Comparison of ENCODE assay signal across 1 cellular context in the genomic region with DNA sequence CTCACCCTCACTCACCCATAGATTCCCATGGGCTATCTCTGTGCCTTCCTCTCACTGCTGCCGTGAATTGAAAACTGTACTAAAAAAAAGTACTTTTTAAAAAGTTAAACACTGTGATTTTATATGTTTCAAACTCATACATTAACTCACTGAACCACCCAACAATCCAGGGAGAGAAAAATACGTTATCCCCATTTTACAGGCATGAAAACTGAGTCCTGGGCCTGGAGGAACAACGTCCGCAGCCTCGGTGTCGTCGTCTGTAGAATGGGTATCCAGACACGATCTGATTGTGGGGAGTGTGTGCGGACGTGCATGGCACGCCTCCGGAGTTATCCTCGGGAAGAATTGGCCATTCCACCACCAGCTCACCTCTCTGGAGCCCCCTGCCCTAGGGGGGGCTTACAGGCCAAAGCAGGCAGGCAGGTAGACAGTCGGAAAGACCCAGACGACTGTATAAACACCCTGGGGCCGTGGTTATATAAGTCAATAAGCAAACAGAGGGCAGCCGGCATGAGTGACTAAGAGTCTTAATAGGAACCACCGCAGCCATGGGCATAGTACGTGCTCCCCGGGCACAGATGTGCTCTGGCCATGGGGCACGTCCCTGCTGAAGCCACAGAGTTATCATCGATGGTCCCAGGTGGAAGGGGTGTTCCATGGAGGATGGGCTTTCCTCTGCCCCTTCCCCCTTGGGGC.
TF ChIP-seq lines count a peak whose summit lies in the region.

No MANE protein-coding gene starts in this region.

TF ChIP-seq in HepG2, 621 proteins besides CTCF, POLR2A, EP300 and RAD21 (continued from another document):
- TF ChIP-seq, protein P1, sequence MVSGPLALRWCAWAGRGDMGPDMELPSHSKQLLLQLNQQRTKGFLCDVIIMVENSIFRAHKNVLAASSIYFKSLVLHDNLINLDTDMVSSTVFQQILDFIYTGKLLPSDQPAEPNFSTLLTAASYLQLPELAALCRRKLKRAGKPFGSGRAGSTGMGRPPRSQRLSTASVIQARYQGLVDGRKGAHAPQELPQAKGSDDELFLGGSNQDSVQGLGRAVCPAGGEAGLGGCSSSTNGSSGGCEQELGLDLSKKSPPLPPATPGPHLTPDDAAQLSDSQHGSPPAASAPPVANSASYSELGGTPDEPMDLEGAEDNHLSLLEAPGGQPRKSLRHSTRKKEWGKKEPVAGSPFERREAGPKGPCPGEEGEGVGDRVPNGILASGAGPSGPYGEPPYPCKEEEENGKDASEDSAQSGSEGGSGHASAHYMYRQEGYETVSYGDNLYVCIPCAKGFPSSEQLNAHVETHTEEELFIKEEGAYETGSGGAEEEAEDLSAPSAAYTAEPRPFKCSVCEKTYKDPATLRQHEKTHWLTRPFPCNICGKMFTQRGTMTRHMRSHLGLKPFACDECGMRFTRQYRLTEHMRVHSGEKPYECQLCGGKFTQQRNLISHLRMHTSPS (CRISPR knock-in tag; IDR thresholded peaks at IDR 0.05; ENCODE audit: low read depth) = peak; percentile 96; the same call in 1 of the 2 replicates
- 0 out of 2 replicates have a peak, but pooled peaks have one; percentile 20 for TF ChIP-seq KDM5B (CRISPR knock-in tag; IDR thresholded peaks at IDR 0.05; ENCODE audit: borderline replicate concordance)
- TF ChIP-seq KLF11 (CRISPR knock-in tag; IDR thresholded peaks at IDR 0.05) = no peak
- peak; percentile 93 for TF ChIP-seq KDM1A (CRISPR knock-in tag; IDR thresholded peaks at IDR 0.05)
- TF ChIP-seq ZFP82 (CRISPR knock-in tag; IDR thresholded peaks at IDR 0.05; ENCODE audit: borderline replicate concordance) = no peak
- no peak for TF ChIP-seq LCORL (IDR thresholded peaks at IDR 0.05)
- peak; percentile 30; the same call in 1 of the 2 replicates for TF ChIP-seq LCORL (CRISPR knock-in tag; IDR thresholded peaks at IDR 0.05)
- peak; percentile 94 for TF ChIP-seq SKI (IDR thresholded peaks at IDR 0.05; ENCODE audit: partially characterized antibody)
- TF ChIP-seq SAP130 (CRISPR knock-in tag; IDR thresholded peaks at IDR 0.05; ENCODE audit: low read depth) = peak; percentile 58; the same call in 1 of the 2 replicates
- TF ChIP-seq RNF2 (conservative IDR thresholded peaks at IDR 0.05; ENCODE audit: low read depth) = no peak
- peak; percentile 36; the same call in 1 of the 2 replicates for TF ChIP-seq RXRA (CRISPR knock-in tag; IDR thresholded peaks at IDR 0.05)
- TF ChIP-seq PCBP1 (IDR thresholded peaks at IDR 0.05; ENCODE audit: borderline replicate concordance, low read depth, low read length) = no peak
- TF ChIP-seq, protein P2, sequence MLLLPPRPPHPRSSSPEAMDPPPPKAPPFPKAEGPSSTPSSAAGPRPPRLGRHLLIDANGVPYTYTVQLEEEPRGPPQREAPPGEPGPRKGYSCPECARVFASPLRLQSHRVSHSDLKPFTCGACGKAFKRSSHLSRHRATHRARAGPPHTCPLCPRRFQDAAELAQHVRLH (CRISPR knock-in tag; IDR thresholded peaks at IDR 0.05; ENCODE audit: borderline replicate concordance, low read depth) = 0 out of 2 replicates have a peak, but pooled peaks have one; percentile 29
- TF ChIP-seq ADNP (CRISPR knock-in tag; IDR thresholded peaks at IDR 0.05) = peak; percentile 88
- TF ChIP-seq, protein P3, sequence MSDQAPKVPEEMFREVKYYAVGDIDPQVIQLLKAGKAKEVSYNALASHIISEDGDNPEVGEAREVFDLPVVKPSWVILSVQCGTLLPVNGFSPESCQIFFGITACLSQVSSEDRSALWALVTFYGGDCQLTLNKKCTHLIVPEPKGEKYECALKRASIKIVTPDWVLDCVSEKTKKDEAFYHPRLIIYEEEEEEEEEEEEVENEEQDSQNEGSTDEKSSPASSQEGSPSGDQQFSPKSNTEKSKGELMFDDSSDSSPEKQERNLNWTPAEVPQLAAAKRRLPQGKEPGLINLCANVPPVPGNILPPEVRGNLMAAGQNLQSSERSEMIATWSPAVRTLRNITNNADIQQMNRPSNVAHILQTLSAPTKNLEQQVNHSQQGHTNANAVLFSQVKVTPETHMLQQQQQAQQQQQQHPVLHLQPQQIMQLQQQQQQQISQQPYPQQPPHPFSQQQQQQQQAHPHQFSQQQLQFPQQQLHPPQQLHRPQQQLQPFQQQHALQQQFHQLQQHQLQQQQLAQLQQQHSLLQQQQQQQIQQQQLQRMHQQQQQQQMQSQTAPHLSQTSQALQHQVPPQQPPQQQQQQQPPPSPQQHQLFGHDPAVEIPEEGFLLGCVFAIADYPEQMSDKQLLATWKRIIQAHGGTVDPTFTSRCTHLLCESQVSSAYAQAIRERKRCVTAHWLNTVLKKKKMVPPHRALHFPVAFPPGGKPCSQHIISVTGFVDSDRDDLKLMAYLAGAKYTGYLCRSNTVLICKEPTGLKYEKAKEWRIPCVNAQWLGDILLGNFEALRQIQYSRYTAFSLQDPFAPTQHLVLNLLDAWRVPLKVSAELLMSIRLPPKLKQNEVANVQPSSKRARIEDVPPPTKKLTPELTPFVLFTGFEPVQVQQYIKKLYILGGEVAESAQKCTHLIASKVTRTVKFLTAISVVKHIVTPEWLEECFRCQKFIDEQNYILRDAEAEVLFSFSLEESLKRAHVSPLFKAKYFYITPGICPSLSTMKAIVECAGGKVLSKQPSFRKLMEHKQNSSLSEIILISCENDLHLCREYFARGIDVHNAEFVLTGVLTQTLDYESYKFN (CRISPR knock-in tag; conservative IDR thresholded peaks at IDR 0.05) = peak; percentile 30
- no peak for TF ChIP-seq ZNF558 (CRISPR knock-in tag; IDR thresholded peaks at IDR 0.05; ENCODE audit: borderline replicate concordance)
- TF ChIP-seq PHF21A (CRISPR knock-in tag; IDR thresholded peaks at IDR 0.05) = peak; percentile 21; the same call in 1 of the 2 replicates
- TF ChIP-seq BCL6 (CRISPR knock-in tag; IDR thresholded peaks at IDR 0.05) = peak; percentile 56; the same call in 1 of the 2 replicates
- peak; percentile 79 for TF ChIP-seq RARA (CRISPR knock-in tag; IDR thresholded peaks at IDR 0.05)
- 0 out of 2 replicates have a peak, but pooled peaks have one; percentile 18 for TF ChIP-seq SALL1 (CRISPR knock-in tag; IDR thresholded peaks at IDR 0.05)
- no peak for TF ChIP-seq BORCS8-MEF2B (CRISPR knock-in tag; IDR thresholded peaks at IDR 0.05)
- TF ChIP-seq ZNF460 (CRISPR knock-in tag; IDR thresholded peaks at IDR 0.05; ENCODE audit: borderline replicate concordance) = no peak
- TF ChIP-seq NR2C2 (CRISPR knock-in tag; IDR thresholded peaks at IDR 0.05; ENCODE audit: borderline replicate concordance) = no peak
- TF ChIP-seq, protein P4, sequence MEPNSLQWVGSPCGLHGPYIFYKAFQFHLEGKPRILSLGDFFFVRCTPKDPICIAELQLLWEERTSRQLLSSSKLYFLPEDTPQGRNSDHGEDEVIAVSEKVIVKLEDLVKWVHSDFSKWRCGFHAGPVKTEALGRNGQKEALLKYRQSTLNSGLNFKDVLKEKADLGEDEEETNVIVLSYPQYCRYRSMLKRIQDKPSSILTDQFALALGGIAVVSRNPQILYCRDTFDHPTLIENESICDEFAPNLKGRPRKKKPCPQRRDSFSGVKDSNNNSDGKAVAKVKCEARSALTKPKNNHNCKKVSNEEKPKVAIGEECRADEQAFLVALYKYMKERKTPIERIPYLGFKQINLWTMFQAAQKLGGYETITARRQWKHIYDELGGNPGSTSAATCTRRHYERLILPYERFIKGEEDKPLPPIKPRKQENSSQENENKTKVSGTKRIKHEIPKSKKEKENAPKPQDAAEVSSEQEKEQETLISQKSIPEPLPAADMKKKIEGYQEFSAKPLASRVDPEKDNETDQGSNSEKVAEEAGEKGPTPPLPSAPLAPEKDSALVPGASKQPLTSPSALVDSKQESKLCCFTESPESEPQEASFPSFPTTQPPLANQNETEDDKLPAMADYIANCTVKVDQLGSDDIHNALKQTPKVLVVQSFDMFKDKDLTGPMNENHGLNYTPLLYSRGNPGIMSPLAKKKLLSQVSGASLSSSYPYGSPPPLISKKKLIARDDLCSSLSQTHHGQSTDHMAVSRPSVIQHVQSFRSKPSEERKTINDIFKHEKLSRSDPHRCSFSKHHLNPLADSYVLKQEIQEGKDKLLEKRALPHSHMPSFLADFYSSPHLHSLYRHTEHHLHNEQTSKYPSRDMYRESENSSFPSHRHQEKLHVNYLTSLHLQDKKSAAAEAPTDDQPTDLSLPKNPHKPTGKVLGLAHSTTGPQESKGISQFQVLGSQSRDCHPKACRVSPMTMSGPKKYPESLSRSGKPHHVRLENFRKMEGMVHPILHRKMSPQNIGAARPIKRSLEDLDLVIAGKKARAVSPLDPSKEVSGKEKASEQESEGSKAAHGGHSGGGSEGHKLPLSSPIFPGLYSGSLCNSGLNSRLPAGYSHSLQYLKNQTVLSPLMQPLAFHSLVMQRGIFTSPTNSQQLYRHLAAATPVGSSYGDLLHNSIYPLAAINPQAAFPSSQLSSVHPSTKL (CRISPR knock-in tag; IDR thresholded peaks at IDR 0.05) = peak; percentile 38; the same call in 1 of the 2 replicates
- TF ChIP-seq, protein P5, sequence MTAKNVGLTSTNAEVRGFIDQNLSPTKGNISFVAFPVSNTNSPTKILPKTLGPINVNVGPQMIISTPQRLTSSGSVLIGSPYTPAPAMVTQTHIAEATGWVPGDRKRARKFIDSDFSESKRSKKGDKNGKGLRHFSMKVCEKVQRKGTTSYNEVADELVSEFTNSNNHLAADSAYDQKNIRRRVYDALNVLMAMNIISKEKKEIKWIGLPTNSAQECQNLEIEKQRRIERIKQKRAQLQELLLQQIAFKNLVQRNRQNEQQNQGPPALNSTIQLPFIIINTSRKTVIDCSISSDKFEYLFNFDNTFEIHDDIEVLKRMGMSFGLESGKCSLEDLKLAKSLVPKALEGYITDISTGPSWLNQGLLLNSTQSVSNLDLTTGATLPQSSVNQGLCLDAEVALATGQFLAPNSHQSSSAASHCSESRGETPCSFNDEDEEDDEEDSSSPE (CRISPR knock-in tag; IDR thresholded peaks at IDR 0.05) = no peak
- peak; percentile 67; the same call in 1 of the 2 replicates for TF ChIP-seq FOXA3 (CRISPR knock-in tag; IDR thresholded peaks at IDR 0.05)
- TF ChIP-seq, protein P6, sequence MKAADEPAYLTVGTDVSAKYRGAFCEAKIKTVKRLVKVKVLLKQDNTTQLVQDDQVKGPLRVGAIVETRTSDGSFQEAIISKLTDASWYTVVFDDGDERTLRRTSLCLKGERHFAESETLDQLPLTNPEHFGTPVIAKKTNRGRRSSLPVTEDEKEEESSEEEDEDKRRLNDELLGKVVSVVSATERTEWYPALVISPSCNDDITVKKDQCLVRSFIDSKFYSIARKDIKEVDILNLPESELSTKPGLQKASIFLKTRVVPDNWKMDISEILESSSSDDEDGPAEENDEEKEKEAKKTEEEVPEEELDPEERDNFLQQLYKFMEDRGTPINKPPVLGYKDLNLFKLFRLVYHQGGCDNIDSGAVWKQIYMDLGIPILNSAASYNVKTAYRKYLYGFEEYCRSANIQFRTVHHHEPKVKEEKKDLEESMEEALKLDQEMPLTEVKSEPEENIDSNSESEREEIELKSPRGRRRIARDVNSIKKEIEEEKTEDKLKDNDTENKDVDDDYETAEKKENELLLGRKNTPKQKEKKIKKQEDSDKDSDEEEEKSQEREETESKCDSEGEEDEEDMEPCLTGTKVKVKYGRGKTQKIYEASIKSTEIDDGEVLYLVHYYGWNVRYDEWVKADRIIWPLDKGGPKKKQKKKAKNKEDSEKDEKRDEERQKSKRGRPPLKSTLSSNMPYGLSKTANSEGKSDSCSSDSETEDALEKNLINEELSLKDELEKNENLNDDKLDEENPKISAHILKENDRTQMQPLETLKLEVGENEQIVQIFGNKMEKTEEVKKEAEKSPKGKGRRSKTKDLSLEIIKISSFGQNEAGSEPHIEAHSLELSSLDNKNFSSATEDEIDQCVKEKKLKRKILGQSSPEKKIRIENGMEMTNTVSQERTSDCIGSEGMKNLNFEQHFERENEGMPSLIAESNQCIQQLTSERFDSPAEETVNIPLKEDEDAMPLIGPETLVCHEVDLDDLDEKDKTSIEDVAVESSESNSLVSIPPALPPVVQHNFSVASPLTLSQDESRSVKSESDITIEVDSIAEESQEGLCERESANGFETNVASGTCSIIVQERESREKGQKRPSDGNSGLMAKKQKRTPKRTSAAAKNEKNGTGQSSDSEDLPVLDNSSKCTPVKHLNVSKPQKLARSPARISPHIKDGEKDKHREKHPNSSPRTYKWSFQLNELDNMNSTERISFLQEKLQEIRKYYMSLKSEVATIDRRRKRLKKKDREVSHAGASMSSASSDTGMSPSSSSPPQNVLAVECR (CRISPR knock-in tag; IDR thresholded peaks at IDR 0.05; ENCODE audit: borderline replicate concordance) = no peak
- peak; percentile 7 for TF ChIP-seq TEAD3 (CRISPR knock-in tag; optimal IDR thresholded peaks at IDR 0.05; ENCODE audit: borderline replicate concordance)
- TF ChIP-seq, protein P7, sequence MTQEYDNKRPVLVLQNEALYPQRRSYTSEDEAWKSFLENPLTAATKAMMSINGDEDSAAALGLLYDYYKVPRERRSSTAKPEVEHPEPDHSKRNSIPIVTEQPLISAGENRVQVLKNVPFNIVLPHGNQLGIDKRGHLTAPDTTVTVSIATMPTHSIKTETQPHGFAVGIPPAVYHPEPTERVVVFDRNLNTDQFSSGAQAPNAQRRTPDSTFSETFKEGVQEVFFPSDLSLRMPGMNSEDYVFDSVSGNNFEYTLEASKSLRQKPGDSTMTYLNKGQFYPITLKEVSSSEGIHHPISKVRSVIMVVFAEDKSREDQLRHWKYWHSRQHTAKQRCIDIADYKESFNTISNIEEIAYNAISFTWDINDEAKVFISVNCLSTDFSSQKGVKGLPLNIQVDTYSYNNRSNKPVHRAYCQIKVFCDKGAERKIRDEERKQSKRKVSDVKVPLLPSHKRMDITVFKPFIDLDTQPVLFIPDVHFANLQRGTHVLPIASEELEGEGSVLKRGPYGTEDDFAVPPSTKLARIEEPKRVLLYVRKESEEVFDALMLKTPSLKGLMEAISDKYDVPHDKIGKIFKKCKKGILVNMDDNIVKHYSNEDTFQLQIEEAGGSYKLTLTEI (CRISPR knock-in tag; conservative IDR thresholded peaks at IDR 0.05) = no peak
- TF ChIP-seq RCOR2 (CRISPR knock-in tag; IDR thresholded peaks at IDR 0.05) = peak; percentile 93
- TF ChIP-seq SOX13 (IDR thresholded peaks at IDR 0.05) = peak; percentile 13; the same call in 1 of the 2 replicates
- TF ChIP-seq SOX13 (CRISPR knock-in tag; conservative IDR thresholded peaks at IDR 0.05 in 1 of 2, IDR thresholded peaks at IDR 0.05 in 1 of 2) = no peak
- peak; percentile 83; the same call in 1 of the 2 replicates for TF ChIP-seq HNRNPL (IDR thresholded peaks at IDR 0.05; ENCODE audit: low read depth, low read length)
